Comparison of ENCODE assay signal across 1 cellular context in genomic region chr13:100039740-100040139, GRCh38.
TF ChIP-seq lines count a peak whose summit lies in the region.

No MANE protein-coding gene starts in this region.

TF ChIP-seq in HepG2, 621 proteins besides CTCF, POLR2A, EP300 and RAD21 (continued from another document and continues in another):
- no peak for TF ChIP-seq HBP1 (CRISPR knock-in tag; IDR thresholded peaks at IDR 0.05; ENCODE audit: low read depth)
- no peak for TF ChIP-seq CENPX (CRISPR knock-in tag; IDR thresholded peaks at IDR 0.05)
- no peak for TF ChIP-seq CC2D1A (CRISPR knock-in tag; IDR thresholded peaks at IDR 0.05)
- no peak for TF ChIP-seq SNRNP70 (IDR thresholded peaks at IDR 0.05; ENCODE audit: low read depth, low read length)
- no peak for TF ChIP-seq TFDP1 (CRISPR knock-in tag; IDR thresholded peaks at IDR 0.05; ENCODE audit: borderline replicate concordance)
- TF ChIP-seq MLX (CRISPR knock-in tag; IDR thresholded peaks at IDR 0.05), result no peak
- no peak for TF ChIP-seq BHLHE40 (IDR thresholded peaks at IDR 0.05; ENCODE audit: low read length)
- TF ChIP-seq LRRFIP1 (CRISPR knock-in tag; conservative IDR thresholded peaks at IDR 0.05), result no peak
- TF ChIP-seq ZNF552 (CRISPR knock-in tag; IDR thresholded peaks at IDR 0.05; ENCODE audit: borderline replicate concordance), result no peak
- no peak for TF ChIP-seq BRF2 (CRISPR knock-in tag; IDR thresholded peaks at IDR 0.05)
- TF ChIP-seq EZH2 (conservative IDR thresholded peaks at IDR 0.05; ENCODE audit: low read depth, low read length), result no peak
- no peak for TF ChIP-seq ZNF776 (CRISPR knock-in tag; IDR thresholded peaks at IDR 0.05)
- TF ChIP-seq ZNF383 (CRISPR knock-in tag; IDR thresholded peaks at IDR 0.05; ENCODE audit: borderline replicate concordance), result no peak
- no peak for TF ChIP-seq ZNF260 (CRISPR knock-in tag; IDR thresholded peaks at IDR 0.05; ENCODE audit: borderline replicate concordance, low read depth)
- no peak for TF ChIP-seq RARG (CRISPR knock-in tag; IDR thresholded peaks at IDR 0.05; ENCODE audit: low read depth)
- no peak for TF ChIP-seq ZIK1 (CRISPR knock-in tag; IDR thresholded peaks at IDR 0.05; ENCODE audit: borderline replicate concordance, low read depth)
- TF ChIP-seq SNAI1 (CRISPR knock-in tag; IDR thresholded peaks at IDR 0.05; ENCODE audit: borderline replicate concordance), result no peak
- TF ChIP-seq NR1H2 (CRISPR knock-in tag; IDR thresholded peaks at IDR 0.05; ENCODE audit: borderline replicate concordance, low read depth), result no peak
- no peak for TF ChIP-seq TEF (CRISPR knock-in tag; IDR thresholded peaks at IDR 0.05)
- TF ChIP-seq MLXIP (CRISPR knock-in tag; IDR thresholded peaks at IDR 0.05; ENCODE audit: borderline replicate concordance), result no peak
- TF ChIP-seq ZNF605 (CRISPR knock-in tag; IDR thresholded peaks at IDR 0.05), result no peak
- no peak for TF ChIP-seq ZSCAN20 (CRISPR knock-in tag; IDR thresholded peaks at IDR 0.05; ENCODE audit: borderline replicate concordance)
- TF ChIP-seq ZKSCAN8 (CRISPR knock-in tag; IDR thresholded peaks at IDR 0.05; ENCODE audit: borderline replicate concordance), result no peak
- TF ChIP-seq TFE3 (CRISPR knock-in tag; IDR thresholded peaks at IDR 0.05), result no peak
- TF ChIP-seq GABPB1 (CRISPR knock-in tag; IDR thresholded peaks at IDR 0.05), result no peak
- TF ChIP-seq ZNF572 (CRISPR knock-in tag; IDR thresholded peaks at IDR 0.05), result no peak
- peak; percentile 82 for TF ChIP-seq NR2F6 (IDR thresholded peaks at IDR 0.05)
- TF ChIP-seq NR2F6 (CRISPR knock-in tag; IDR thresholded peaks at IDR 0.05), result peak; percentile 80
- TF ChIP-seq MXI1 (IDR thresholded peaks at IDR 0.05; ENCODE audit: borderline replicate concordance, low read depth, low read length), result no peak
- TF ChIP-seq ZNF510 (CRISPR knock-in tag; IDR thresholded peaks at IDR 0.05; ENCODE audit: low read depth), result no peak
- TF ChIP-seq ZFX (CRISPR knock-in tag; IDR thresholded peaks at IDR 0.05; ENCODE audit: low read depth), result no peak
- no peak for TF ChIP-seq NCOA1 (CRISPR knock-in tag; IDR thresholded peaks at IDR 0.05)
- no peak for TF ChIP-seq ZNF839 (CRISPR knock-in tag; IDR thresholded peaks at IDR 0.05; ENCODE audit: borderline replicate concordance)
- TF ChIP-seq MYPOP (CRISPR knock-in tag; IDR thresholded peaks at IDR 0.05), result no peak
- TF ChIP-seq ZNF44 (CRISPR knock-in tag; IDR thresholded peaks at IDR 0.05), result no peak
- no peak for TF ChIP-seq ZNF747 (CRISPR knock-in tag; IDR thresholded peaks at IDR 0.05; ENCODE audit: borderline replicate concordance)
- no peak for TF ChIP-seq PRDM15 (CRISPR knock-in tag; IDR thresholded peaks at IDR 0.05)
- TF ChIP-seq ISL2 (CRISPR knock-in tag; IDR thresholded peaks at IDR 0.05), result no peak
- no peak for TF ChIP-seq TIGD3 (CRISPR knock-in tag; IDR thresholded peaks at IDR 0.05; ENCODE audit: borderline replicate concordance)
- TF ChIP-seq ZNF792 (CRISPR knock-in tag; IDR thresholded peaks at IDR 0.05), result no peak
- no peak for TF ChIP-seq BRCA1 (CRISPR knock-in tag; IDR thresholded peaks at IDR 0.05)
- TF ChIP-seq ZFP36 (IDR thresholded peaks at IDR 0.05; ENCODE audit: borderline replicate concordance, low read depth, low read length, partially characterized antibody), result no peak
- TF ChIP-seq DNMT1 (CRISPR knock-in tag; IDR thresholded peaks at IDR 0.05), result no peak
- no peak for TF ChIP-seq ZNF124 (CRISPR knock-in tag; IDR thresholded peaks at IDR 0.05)
- TF ChIP-seq ZNF781 (CRISPR knock-in tag; IDR thresholded peaks at IDR 0.05; ENCODE audit: borderline replicate concordance, not compliant biosample characterization), result no peak
- TF ChIP-seq NR2F2 (IDR thresholded peaks at IDR 0.05; ENCODE audit: borderline replicate concordance, low read depth), result peak; percentile 93
